In genomic region chr17:4998666-4999428, GRCh38 we compare ENCODE assay signal across 6 cellular contexts. TPM values are rescaled to one million over a fixed set of nuclear protein-coding genes. Genes with fewer than 3 reads are reported as not detected.
DNase-seq lines count a peak whose midpoint lies in the region; TF ChIP-seq lines count a peak whose summit lies in the region.

No MANE protein-coding gene starts in this region.

- no peak for TF ChIP-seq EP300 in tibial nerve (IDR thresholded peaks at IDR 0.05)

- DNase-seq in AG08395 (ENCODE audit: low spot score) (peak; percentile 27), right atrium auricular region (ENCODE audit: low spot score) (no peak), tibial nerve (ENCODE audit: low spot score in 2 of 2) (no peak), inferior parietal cortex (ENCODE audit: extremely low spot score) (no peak), COLO829 (ENCODE audit: low spot score) (no peak)

- no peaks in the 10 kb centered on the region for H3K9me2 ChIP-seq in OCI-LY1 (ENCODE audit: low read depth, low read length)

- TF ChIP-seq CTCF in OCI-LY1 (IDR thresholded peaks at IDR 0.05; ENCODE audit: low read length) (no peak), right atrium auricular region (IDR thresholded peaks at IDR 0.05) (no peak), tibial nerve (IDR thresholded peaks at IDR 0.05) (no peak)

- H3K9ac ChIP-seq in OCI-LY1 (ENCODE audit: low read length), result peak overlapping the region; percentile 96

- 14 to 16% methylated on average over 11 to 12 of the region's 14 CpGs for WGBS in tibial nerve, 2 donors

- H3K27ac ChIP-seq in OCI-LY1 (ENCODE audit: low read depth, low read length, poor library complexity, severe bottlenecking) (peak overlapping the region; percentile 27), right atrium auricular region (peak overlapping the region; percentile 96 to 97), tibial nerve (peak overlapping the region in 3 of 4 donors; percentile 91 to 96 (median 95))

- H3K4me1 ChIP-seq in OCI-LY1 (ENCODE audit: insufficient read depth, low read length, severe bottlenecking) (peaks cover 21% of the 10 kb centered on the region), right atrium auricular region (peaks cover 0 to 38% of the 10 kb centered on the region in 2 donors), tibial nerve (peaks cover 0 to 37% (median 22%) of the 10 kb centered on the region in 4 donors)

- H3F3A ChIP-seq in OCI-LY1 (ENCODE audit: insufficient read depth, low read length), result no peaks in the 10 kb centered on the region

- H3K27me3 ChIP-seq in OCI-LY1 (ENCODE audit: insufficient read depth, low read length) (no peaks in the 10 kb centered on the region), right atrium auricular region (no peaks in the 10 kb centered on the region), tibial nerve (no peaks in the 10 kb centered on the region)

- no peaks in the 10 kb centered on the region for H3K79me2 ChIP-seq in OCI-LY1 (ENCODE audit: insufficient read depth, low read length)

- H3K9me3 ChIP-seq in OCI-LY1 (ENCODE audit: low read length), result no peaks in the 10 kb centered on the region
- no peaks in the 10 kb centered on the region for H3K9me3 ChIP-seq in right atrium auricular region
- H3K9me3 ChIP-seq in tibial nerve, result no peaks in the 10 kb centered on the region

- H2AFZ ChIP-seq in OCI-LY1 (ENCODE audit: low read length), result no peak overlapping the region

- H3K36me3 ChIP-seq in OCI-LY1 (ENCODE audit: insufficient read depth, low read length) (peaks cover 15% of the 10 kb centered on the region), right atrium auricular region (peaks cover 31% of the 10 kb centered on the region), tibial nerve (peaks cover 0 to 32% (median 19%) of the 10 kb centered on the region in 3 donors)

- peak overlapping the region; percentile 96 for H3K4me3 ChIP-seq in OCI-LY1 (ENCODE audit: low read depth, low read length, poor library complexity, severe bottlenecking)
- peak overlapping the region; percentile 83 to 91 for H3K4me3 ChIP-seq in right atrium auricular region
- peak overlapping the region; percentile 69 to 96 (median 88) for H3K4me3 ChIP-seq in tibial nerve

- no peaks in the 10 kb centered on the region for H4K20me1 ChIP-seq in OCI-LY1 (ENCODE audit: insufficient read depth, low read length)

- H3K4me2 ChIP-seq in OCI-LY1 (ENCODE audit: low read length), result peak overlapping the region; percentile 93

- no peak for TF ChIP-seq POLR2A in tibial nerve (IDR thresholded peaks at IDR 0.05)

RNA-seq across cellular contexts. Expression of gene KIF1C, which starts 1.1 kb away (rescaled TPM):
- 100 to 1,000 TPM; 179 to 232 TPM for total RNA-seq in right atrium auricular region
- total RNA-seq in tibial nerve, result 10 to 100 TPM; 78.0 to 89.7 (median 79.6) TPM

RNA-seq across cellular contexts. Expression of gene INCA1, which starts 1.5 kb away (rescaled TPM):
- total RNA-seq in right atrium auricular region (1 to 10 TPM; 1.7 to 2.9 TPM), tibial nerve (1 to 10 TPM; 1.2 to 1.8 (median 1.7) TPM)

RNA-seq across cellular contexts. Expression of gene CAMTA2, which starts 11.4 kb away (rescaled TPM):
- total RNA-seq in right atrium auricular region (10 to 100 TPM; 20.3 to 24.7 TPM), tibial nerve (10 to 100 TPM; 15.3 to 46.2 (median 22.5) TPM)

RNA-seq across cellular contexts. Expression of gene SPAG7, which starts 31.2 kb away (rescaled TPM):
- total RNA-seq in right atrium auricular region (100 to 1,000 TPM in 1 of 2 donors, 10 to 100 TPM in 1; 83.9 to 122 TPM), tibial nerve (10 to 100 TPM; 36.9 to 70.0 (median 42.0) TPM)

RNA-seq across cellular contexts. Expression of gene SLC52A1, which starts 36.4 kb away (rescaled TPM):
- total RNA-seq in right atrium auricular region, result not detected
- not detected for total RNA-seq in tibial nerve

Comparison
In these comparisons a context has a peak if more than half of its experiments do, and no peak if none do; other contexts are left out.
1. H3K27ac ChIP-seq: peak in every context shown above with its lines; median percentile 96 in right atrium auricular region; 95 in tibial nerve; 27 in OCI-LY1.